In genomic region chr5:168446987-168447386, GRCh38 we compare ENCODE assay signal across 28 cellular contexts.
"Had no signal": no experiment of that assay in that cellular context is flagged by ENCODE, and none has a peak within 500 bp of the region (broad histone marks: within the 10 kb centered on the region; RNA-seq: fewer than 3 reads in every experiment).

No MANE protein-coding gene starts in this region.

- H3K27me3 ChIP-seq: ovary, sigmoid colon, upper lobe of left lung, vagina had no signal

- H3K27ac ChIP-seq: lower lobe of right lung, ovary, prostate gland, sigmoid colon, upper lobe of left lung, vagina, VCaP had no signal

- H3K27me3 Mint-ChIP-seq: activated CD4-positive, alpha-beta memory T cell treated with anti-CD3 and anti-CD28 coated beads for 36 hours; central memory CD8-positive, alpha-beta T cell; dendritic cell treated with granulocyte-macrophage colony-stimulating factor and Interleukin-4, amounts not matched to agents 40 ng/mL and 50 ng/mL, for 4 days; stimulated activated memory B cell treated with anti-CD40 and anti-IgM and Interleukin-4, amounts not matched to agents 10 μg/mL and 1 μg/mL and 100 μg/mL, for 72 hours; stimulated activated naive CD8-positive, alpha-beta T cell treated with anti-CD3 and anti-CD28 coated beads, Interleukin-15, amount 100 ng/mL, for 72 hours had no signal

- H3K36me3 ChIP-seq: ovary, prostate gland, sigmoid colon, vagina had no signal

- H3K4me3 Mint-ChIP-seq: activated CD4-positive, alpha-beta memory T cell treated with anti-CD3 and anti-CD28 coated beads for 36 hours; activated CD4-positive, alpha-beta T cell treated with anti-CD3 and anti-CD28 coated beads, Interleukin-2, amount 10 ng/mL, durations not matched to agents 24 days and 14 days; activated naive CD4-positive, alpha-beta T cell treated with anti-CD3 and anti-CD28 coated beads, Interleukin-2, amount 50 U/mL, for 24 hours; activated T-cell treated with anti-CD3 and anti-CD28 coated beads, Interleukin-2, amount 50 U/mL, for 4 hours; central memory CD8-positive, alpha-beta T cell; dendritic cell treated with granulocyte-macrophage colony-stimulating factor and Interleukin-4, amounts not matched to agents 40 ng/mL and 50 ng/mL, for 4 days; naive thymus-derived CD8-positive, alpha-beta T cell; stimulated activated memory B cell treated with anti-CD40 and anti-IgM and Interleukin-4, amounts not matched to agents 10 μg/mL and 1 μg/mL and 100 μg/mL, for 72 hours; stimulated activated naive CD8-positive, alpha-beta T cell treated with anti-CD3 and anti-CD28 coated beads, Interleukin-15, amount 100 ng/mL, for 72 hours had no signal

- H3K36me3 Mint-ChIP-seq: activated CD4-positive, alpha-beta memory T cell treated with anti-CD3 and anti-CD28 coated beads for 36 hours; activated naive CD4-positive, alpha-beta T cell treated with anti-CD3 and anti-CD28 coated beads, Interleukin-2, amount 50 U/mL, for 24 hours; naive thymus-derived CD8-positive, alpha-beta T cell; stimulated activated memory B cell treated with anti-CD40 and anti-IgM and Interleukin-4, amounts not matched to agents 10 μg/mL and 1 μg/mL and 100 μg/mL, for 72 hours had no signal

- H3K9me3 Mint-ChIP-seq: activated CD4-positive, alpha-beta memory T cell treated with anti-CD3 and anti-CD28 coated beads for 36 hours; activated CD4-positive, alpha-beta T cell treated with anti-CD3 and anti-CD28 coated beads, Interleukin-2, amount 10 ng/mL, durations not matched to agents 24 days and 14 days; activated naive CD4-positive, alpha-beta T cell treated with anti-CD3 and anti-CD28 coated beads, Interleukin-2, amount 50 U/mL, for 24 hours; activated T-cell treated with anti-CD3 and anti-CD28 coated beads, Interleukin-2, amount 50 U/mL, for 4 hours; activated T-helper 2 cell treated with anti-CD3 and anti-CD28 coated beads, Interferon-gamma antibody, Interleukin-2, Interleukin-4, amounts not matched to agents 10 μg/mL and 5 μg/mL and 100 μg/mL, durations not matched to agents 14 hours and 24 hours and 36 hours; central memory CD8-positive, alpha-beta T cell; dendritic cell treated with granulocyte-macrophage colony-stimulating factor and Interleukin-4, amounts not matched to agents 40 ng/mL and 50 ng/mL, for 4 days; naive thymus-derived CD8-positive, alpha-beta T cell; stimulated activated memory B cell treated with anti-CD40 and anti-IgM and Interleukin-4, amounts not matched to agents 10 μg/mL and 1 μg/mL and 100 μg/mL, for 72 hours; stimulated activated naive CD8-positive, alpha-beta T cell treated with anti-CD3 and anti-CD28 coated beads, Interleukin-15, amount 100 ng/mL, for 72 hours had no signal

- ATAC-seq: activated CD4-positive, CD25-positive, alpha-beta regulatory T cell treated with anti-CD3 and anti-CD28 coated beads, Interleukin-2, amount 50 U/mL, for 24 hours; activated T-cell treated with anti-CD3 and anti-CD28 coated beads, Interleukin-2, amount 50 U/mL, for 4 hours; lower lobe of right lung; naive thymus-derived CD8-positive, alpha-beta T cell; stimulated activated memory B cell treated with anti-CD40 and anti-IgM and Interleukin-4, amounts not matched to agents 10 μg/mL and 1 μg/mL and 100 μg/mL, for 72 hours; stimulated activated naive CD8-positive, alpha-beta T cell treated with anti-CD3 and anti-CD28 coated beads, Interleukin-15, amount 100 ng/mL, for 72 hours had no signal

- H3K9me3 ChIP-seq: lower lobe of right lung, ovary, prostate gland, sigmoid colon, upper lobe of left lung, vagina had no signal

- H3K4me3 ChIP-seq: lower lobe of right lung, ovary, prostate gland, sigmoid colon, upper lobe of left lung, vagina had no signal

- H3K4me1 Mint-ChIP-seq: activated CD4-positive, alpha-beta T cell treated with anti-CD3 and anti-CD28 coated beads, Interleukin-2, amount 10 ng/mL, durations not matched to agents 24 days and 14 days; activated naive CD4-positive, alpha-beta T cell treated with anti-CD3 and anti-CD28 coated beads, Interleukin-2, amount 50 U/mL, for 24 hours; central memory CD8-positive, alpha-beta T cell; naive thymus-derived CD8-positive, alpha-beta T cell; stimulated activated memory B cell treated with anti-CD40 and anti-IgM and Interleukin-4, amounts not matched to agents 10 μg/mL and 1 μg/mL and 100 μg/mL, for 72 hours; stimulated activated naive CD8-positive, alpha-beta T cell treated with anti-CD3 and anti-CD28 coated beads, Interleukin-15, amount 100 ng/mL, for 72 hours had no signal

- H3K4me1 ChIP-seq: lower lobe of right lung, prostate gland, sigmoid colon, upper lobe of left lung, vagina had no signal

- H3K27ac Mint-ChIP-seq: activated CD4-positive, alpha-beta memory T cell treated with anti-CD3 and anti-CD28 coated beads for 36 hours; activated CD4-positive, alpha-beta T cell treated with anti-CD3 and anti-CD28 coated beads, Interleukin-2, amount 10 ng/mL, durations not matched to agents 24 days and 14 days; activated naive CD4-positive, alpha-beta T cell treated with anti-CD3 and anti-CD28 coated beads, Interleukin-2, amount 50 U/mL, for 24 hours; activated T-helper 2 cell treated with anti-CD3 and anti-CD28 coated beads, Interferon-gamma antibody, Interleukin-2, Interleukin-4, amounts not matched to agents 10 μg/mL and 5 μg/mL and 100 μg/mL, durations not matched to agents 14 hours and 24 hours and 36 hours; dendritic cell treated with granulocyte-macrophage colony-stimulating factor and Interleukin-4, amounts not matched to agents 40 ng/mL and 50 ng/mL, for 4 days; stimulated activated memory B cell treated with anti-CD40 and anti-IgM and Interleukin-4, amounts not matched to agents 10 μg/mL and 1 μg/mL and 100 μg/mL, for 72 hours; stimulated activated naive CD8-positive, alpha-beta T cell treated with anti-CD3 and anti-CD28 coated beads, Interleukin-15, amount 100 ng/mL, for 72 hours had no signal

- DNase-seq: activated CD4-positive, alpha-beta memory T cell treated with anti-CD3 and anti-CD28 coated beads for 36 hours; activated CD4-positive, alpha-beta T cell treated with anti-CD3 and anti-CD28 coated beads, Interleukin-2, amount 10 ng/mL, durations not matched to agents 24 days and 14 days; activated CD8-positive, alpha-beta memory T cell treated with anti-CD3 and anti-CD28 coated beads, Interleukin-2, amount 50 U/mL, for 48 hours; activated T-cell treated with anti-CD3 and anti-CD28 coated beads, Interleukin-2, amount 50 U/mL, for 4 hours; effector CD8-positive, alpha-beta T cell; lower lobe of right lung; mesenchymal stem cell; naive thymus-derived CD8-positive, alpha-beta T cell; ovary; retina; small intestine; stimulated activated CD4-positive, alpha-beta T cell treated with anti-CD3 and anti-CD28 coated beads, Interleukin-1b, Interleukin-23, amount 100 ng/mL, for 48 hours; stimulated activated CD4-positive, alpha-beta T cell treated with anti-CD3 and anti-CD28 coated beads, Interleukin-4, amount 100 ng/mL, for 4 hours; stimulated activated CD8-positive, alpha-beta memory T cell treated with anti-CD3 and anti-CD28 coated beads, Interleukin-4, amount 100 ng/mL, for 48 hours; stimulated activated naive CD8-positive, alpha-beta T cell treated with anti-CD3 and anti-CD28 coated beads, Interleukin-15, amount 100 ng/mL, for 72 hours; substantia nigra; T-helper 9 cell; upper lobe of left lung had no signal
